ENCODE assay signal across 8 cellular contexts in the genomic region with DNA sequence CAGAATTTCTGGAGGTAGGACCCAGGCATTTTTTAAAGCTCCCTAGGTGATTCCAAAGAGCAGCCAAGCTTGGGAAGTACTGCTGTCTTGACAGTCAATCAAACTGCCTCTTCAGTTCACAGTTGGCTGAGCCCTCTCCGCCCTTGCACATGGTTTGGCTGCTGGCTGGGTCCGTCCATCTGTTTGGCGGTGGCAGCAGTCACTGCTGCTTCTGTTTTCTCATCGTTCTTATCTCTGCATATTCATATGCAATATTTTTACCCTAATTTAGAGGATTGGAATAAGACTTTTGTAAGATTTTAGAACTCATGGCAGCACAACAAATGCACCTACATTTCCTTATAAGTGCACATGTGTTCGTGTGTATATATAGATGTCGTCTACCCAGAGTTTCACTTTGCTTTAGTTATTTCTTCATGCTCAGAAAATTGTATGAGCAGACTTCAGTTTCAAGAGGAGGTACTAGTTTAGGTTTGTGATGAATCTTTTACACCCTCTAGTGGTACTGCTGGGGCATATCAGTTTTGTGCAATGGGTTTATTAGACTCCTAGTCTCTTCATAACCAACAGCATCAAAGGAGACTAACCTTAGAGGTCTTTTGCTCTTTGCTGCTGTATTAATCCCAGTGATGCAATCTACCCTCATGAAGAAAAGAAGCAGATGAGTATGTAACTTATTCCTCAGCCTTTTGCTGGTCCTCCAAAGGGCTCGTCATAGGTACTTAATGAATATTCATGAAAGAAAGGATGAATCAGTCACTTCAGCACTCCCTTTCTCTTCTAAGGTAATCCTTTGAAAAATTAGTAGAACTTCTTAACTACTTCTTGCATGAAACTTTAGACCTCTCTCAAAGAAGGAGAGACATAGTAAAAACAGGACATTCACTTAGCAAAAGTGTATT. TPM values are rescaled to one million over a fixed set of nuclear protein-coding genes. Genes with fewer than 3 reads are reported as not detected.
DNase-seq lines count a peak whose midpoint lies in the region; FAIRE-seq and TF ChIP-seq lines count a peak whose summit lies in the region.

No MANE protein-coding gene starts in this region.

- H3K79me2 ChIP-seq in GM23248 (ENCODE audit: insufficient read depth), result no peaks in the 10 kb centered on the region
- H3K79me2 ChIP-seq in OCI-LY3 (ENCODE audit: low read length), result no peaks in the 10 kb centered on the region

- no peak for TF ChIP-seq EP300 in Ishikawa (IDR thresholded peaks at IDR 0.05; ENCODE audit: borderline replicate concordance)

- H4K20me1 ChIP-seq in GM23248 (ENCODE audit: insufficient read depth) (no peaks in the 10 kb centered on the region), OCI-LY3 (ENCODE audit: insufficient read depth, low read length) (peaks cover 10% of the 10 kb centered on the region; the same call in 1 of the 2 replicates)

- H3K4me3 ChIP-seq in GM23248 (peak overlapping the region; percentile 72), OCI-LY3 (ENCODE audit: low read length) (peak overlapping the region; percentile 77), bronchial epithelial cell (ENCODE audit: low read depth, low read length) (no peak overlapping the region), subcutaneous abdominal adipose tissue (ENCODE audit: low read depth in 1 of 5, low read length in 5 of 5) (peak overlapping the region; percentile 23 to 62 (median 58))

- H2AFZ ChIP-seq in GM23248, result peak overlapping the region; percentile 33; the same call in 1 of the 2 replicates
- H2AFZ ChIP-seq in OCI-LY3 (ENCODE audit: low read depth, low read length), result peak overlapping the region; percentile 68

- H3K4me2 ChIP-seq in GM23248 (ENCODE audit: unreplicated experiment), result peak overlapping the region; percentile 89
- peak overlapping the region; percentile 83 for H3K4me2 ChIP-seq in OCI-LY3 (ENCODE audit: low read length)

- peak; percentile 86 for TF ChIP-seq CTCF in 22Rv1 (IDR thresholded peaks at IDR 0.05)
- peak; percentile 96 for TF ChIP-seq CTCF in OCI-LY3 (IDR thresholded peaks at IDR 0.05; ENCODE audit: low read depth, low read length)
- peak; percentile 77 for TF ChIP-seq CTCF in bronchial epithelial cell (IDR thresholded peaks at IDR 0.05; ENCODE audit: insufficient read depth, low read length, severe bottlenecking)

- TF ChIP-seq RAD21 in Ishikawa (IDR thresholded peaks at IDR 0.05; ENCODE audit: low read depth), result peak; percentile 79

- H3K27me3 ChIP-seq in GM23248 (replicated peaks; ENCODE audit: insufficient read depth), result no peaks in the 10 kb centered on the region
- peaks cover 35% of the 10 kb centered on the region for H3K27me3 ChIP-seq in OCI-LY3 (ENCODE audit: low read depth, low read length)
- no peaks in the 10 kb centered on the region for H3K27me3 ChIP-seq in bronchial epithelial cell (ENCODE audit: control insufficient read depth, insufficient read depth, low read length)
- H3K27me3 ChIP-seq in subcutaneous abdominal adipose tissue (ENCODE audit: control insufficient read depth in 5 of 5, insufficient read depth in 4 of 5, low read length in 5 of 5), result peaks cover 0 to 7% (median 3%) of the 10 kb centered on the region in 5 donors

- H3K4me1 ChIP-seq in GM23248 (ENCODE audit: insufficient read depth) (peaks cover 12% of the 10 kb centered on the region), OCI-LY3 (ENCODE audit: low read length) (peaks cover 45% of the 10 kb centered on the region), subcutaneous abdominal adipose tissue (ENCODE audit: control insufficient read depth in 5 of 5, insufficient read depth in 5 of 5, low read length in 5 of 5) (peaks cover 0 to 5% (median 4%) of the 10 kb centered on the region in 5 donors)

- in situ Hi-C loops in GM23248 (cut with MboI), result loop anchor here (10.0 kb wide), 1 partner anchor 766 kb away; no protein-coding TSS in a partner anchor

- WGBS in GM23248 (ENCODE audit: low coverage in 1 of 2, low lambda C conversion rate in 2 of 2, missing lambda C conversion rate in 2 of 2), 2 experiments, result 2 to 5% methylated on average over 7 of the region's 7 CpGs

- no peaks in the 10 kb centered on the region for H3K9me2 ChIP-seq in GM23248 (ENCODE audit: insufficient read depth)

- H3K9ac ChIP-seq in GM23248 (peak overlapping the region; percentile 49), OCI-LY3 (ENCODE audit: low read length) (peak overlapping the region; percentile 9; the same call in 1 of the 2 replicates), subcutaneous abdominal adipose tissue (ENCODE audit: low read length in 5 of 5) (peak overlapping the region in 1 of 5 donors; percentile 4)

- H3K36me3 ChIP-seq in GM23248 (ENCODE audit: low read depth), result no peaks in the 10 kb centered on the region
- no peaks in the 10 kb centered on the region for H3K36me3 ChIP-seq in OCI-LY3 (replicated peaks; ENCODE audit: low read depth, low read length)
- H3K36me3 ChIP-seq in bronchial epithelial cell (ENCODE audit: control insufficient read depth, insufficient read depth, low read length), result no peaks in the 10 kb centered on the region
- no peaks in the 10 kb centered on the region for H3K36me3 ChIP-seq in subcutaneous abdominal adipose tissue (ENCODE audit: control insufficient read depth in 5 of 5, insufficient read depth in 5 of 5, low read length in 5 of 5)

- H3K9me3 ChIP-seq in GM23248 (ENCODE audit: low read depth) (no peaks in the 10 kb centered on the region), OCI-LY3 (ENCODE audit: insufficient read depth, low read length) (no peaks in the 10 kb centered on the region), subcutaneous abdominal adipose tissue (ENCODE audit: control insufficient read depth in 5 of 5, low read length in 5 of 5) (no peaks in the 10 kb centered on the region)

- no peak overlapping the region for H3K27ac ChIP-seq in 22Rv1
- peak overlapping the region; percentile 61 for H3K27ac ChIP-seq in GM23248
- H3K27ac ChIP-seq in OCI-LY3 (ENCODE audit: low read length), result no peak overlapping the region
- no peak overlapping the region for H3K27ac ChIP-seq in subcutaneous abdominal adipose tissue (ENCODE audit: low read depth, low read length)

- H3F3A ChIP-seq in GM23248 (ENCODE audit: insufficient read depth), result peaks cover 21% of the 10 kb centered on the region

- peak; percentile 42 for DNase-seq in GF-D8 (lab: John Stamatoyannopoulos, UW)
- DNase-seq in GM23248, result peak; percentile 82
- peak; percentile 76 for DNase-seq in bronchial epithelial cell (ENCODE audit: low read depth)
- DNase-seq in kidney tubule cell (ENCODE audit: low spot score), result peak; percentile 74

- no peak for FAIRE-seq in bronchial epithelial cell (lab: Jason Lieb, UNC)

TF ChIP-seq in Ishikawa, 13 proteins besides CTCF, POLR2A, EP300 and RAD21:
- TF ChIP-seq CEBPB (IDR thresholded peaks at IDR 0.05) (no peak), TAF1 (IDR thresholded peaks at IDR 0.05; ENCODE audit: low read depth) (no peak), TEAD4 (IDR thresholded peaks at IDR 0.05) (no peak)

RNA-seq across cellular contexts. Expression of a gene that starts 44.3 kb away (rescaled TPM):
- not detected in 2 replicates for total RNA-seq in GM23248 (2014; rRNA removed; shearing (Covaris generic))
- polyA plus RNA-seq in GM23248 (2016; fragmentation: Nextera tagmentation; extraction: Ambion mirVana), result not detected in 2 replicates
- total RNA-seq in bronchial epithelial cell, result not detected in 2 replicates
